In the genomic region with DNA sequence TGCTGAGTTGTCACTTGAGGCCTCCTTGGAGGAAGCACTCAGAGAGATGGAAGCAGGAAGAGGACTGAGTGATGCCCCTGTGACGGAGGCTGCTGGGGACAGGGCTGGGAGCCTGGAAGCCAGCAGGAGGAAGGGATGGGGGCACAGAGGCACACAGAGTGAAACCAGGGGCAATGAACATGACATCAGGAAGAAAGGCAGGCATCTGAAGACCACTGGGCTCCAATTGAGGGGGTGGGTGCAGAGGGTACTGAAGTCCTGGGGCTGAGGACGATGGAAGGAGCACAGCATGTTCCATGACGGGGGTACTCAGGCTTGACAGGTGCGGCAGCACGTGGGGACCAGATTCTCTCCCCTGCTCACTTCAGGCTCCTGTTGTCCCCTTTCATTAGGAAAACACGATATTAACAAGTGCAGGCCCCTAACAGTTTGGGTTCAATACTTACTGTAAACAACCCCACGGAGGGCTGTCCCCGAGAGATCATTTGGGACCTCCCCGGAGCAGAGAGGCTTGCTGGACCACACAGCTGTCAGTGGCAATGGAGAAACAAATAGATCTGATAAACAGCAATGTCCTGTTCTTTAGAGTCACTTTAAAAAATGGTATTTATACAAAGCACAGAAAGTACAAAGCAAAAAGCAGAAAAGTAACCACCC, we compare ENCODE assay signal across 1 cellular context.
TF ChIP-seq lines count a peak whose summit lies in the region.

No MANE protein-coding gene starts in this region.

TF ChIP-seq in HepG2, 621 proteins besides CTCF, POLR2A, EP300 and RAD21:
- TF ChIP-seq KDM5B (CRISPR knock-in tag; IDR thresholded peaks at IDR 0.05; ENCODE audit: borderline replicate concordance) (0 out of 2 replicates have a peak, but pooled peaks have one; percentile 29), CEBPB (IDR thresholded peaks at IDR 0.05; ENCODE audit: borderline replicate concordance, low read depth, low read length) (no peak), KLF11 (CRISPR knock-in tag; IDR thresholded peaks at IDR 0.05) (no peak)
